8 cellular contexts compared by ENCODE assay signal in genomic region chr11:72433455-72434061, GRCh38. TPM values are rescaled to one million over a fixed set of nuclear protein-coding genes. Genes with fewer than 3 reads are reported as not detected.
DNase-seq lines count a peak whose midpoint lies in the region; ATAC-seq and TF ChIP-seq lines count a peak whose summit lies in the region.

No MANE protein-coding gene starts in this region.

- ATAC-seq in GM18907 (IDR thresholded peaks at IDR 0.05; ENCODE audit: unreplicated experiment) (no peak), HG03520 (IDR thresholded peaks at IDR 0.05; ENCODE audit: unreplicated experiment) (no peak)

- H3K4me1 ChIP-seq in duodenal mucosa (ENCODE audit: control insufficient read depth in 1 of 2, insufficient read depth in 2 of 2, low read length in 2 of 2) (peaks cover 7 to 9% of the 10 kb centered on the region in 2 donors), neural progenitor cell (no peaks in the 10 kb centered on the region)

- H3K9me3 ChIP-seq in duodenal mucosa (ENCODE audit: control insufficient read depth in 1 of 2, low read length in 2 of 2) (no peaks in the 10 kb centered on the region), neural progenitor cell (ENCODE audit: low read depth) (no peaks in the 10 kb centered on the region)

- H3K36me3 ChIP-seq in duodenal mucosa (ENCODE audit: control insufficient read depth in 1 of 2, insufficient read depth in 2 of 2, low read length in 2 of 2) (peaks cover 8 to 11% of the 10 kb centered on the region in 2 donors), neural progenitor cell (no peaks in the 10 kb centered on the region)

- H3K27me3 Mint-ChIP-seq in neural progenitor cell (ENCODE audit: insufficient read depth, low read depth) = no peaks in the 10 kb centered on the region

- no peaks in the 10 kb centered on the region for H3F3A ChIP-seq in neural progenitor cell (ENCODE audit: low read depth)

- peak overlapping the region; percentile 79 for H2AFZ ChIP-seq in neural progenitor cell (replicated peaks)

- peak overlapping the region; percentile 71 for H3K4me2 ChIP-seq in neural progenitor cell

- H3K36me3 Mint-ChIP-seq in neural progenitor cell = no peaks in the 10 kb centered on the region

- H3K27me3 ChIP-seq in duodenal mucosa (ENCODE audit: control insufficient read depth in 1 of 2, insufficient read depth in 2 of 2, low read length in 2 of 2) (no peaks in the 10 kb centered on the region), neural progenitor cell (no peaks in the 10 kb centered on the region)

- H4K20me1 ChIP-seq in neural progenitor cell (ENCODE audit: low read depth) = no peaks in the 10 kb centered on the region

- peak overlapping the region; percentile 87 for H3K4me3 Mint-ChIP-seq in neural progenitor cell

- peaks cover 21% of the 10 kb centered on the region for H3K4me1 Mint-ChIP-seq in neural progenitor cell

- H3K79me2 ChIP-seq in neural progenitor cell (ENCODE audit: low read depth) = no peaks in the 10 kb centered on the region

- H3K9ac ChIP-seq in duodenal mucosa (ENCODE audit: low read depth in 1 of 2, low read length in 2 of 2) (peak overlapping the region; percentile 66 to 85), neural progenitor cell (no peak overlapping the region)

- TF ChIP-seq CTCF in neural progenitor cell (IDR thresholded peaks at IDR 0.05) = no peak

- DNase-seq in NOMO-1 treated with dmso at 0.1 percent for 144 hours (lab: John Stamatoyannopoulos, UW; ENCODE audit: unreplicated experiment) (peak; percentile 31), neural progenitor cell (ENCODE audit: low spot score) (no peak), HK-2 (ENCODE audit: unreplicated experiment) (no peak), pons (ENCODE audit: low spot score) (no peak)

- no peak overlapping the region for H3K27ac ChIP-seq in duodenal mucosa (ENCODE audit: low read depth, low read length)
- H3K27ac ChIP-seq in neural progenitor cell = no peak overlapping the region

- H3K9me3 Mint-ChIP-seq in neural progenitor cell = no peaks in the 10 kb centered on the region

- H3K4me3 ChIP-seq in GM08714 (ENCODE audit: low read length) (peak overlapping the region; percentile 84), duodenal mucosa (ENCODE audit: low read depth in 1 of 2, low read length in 2 of 2) (peak overlapping the region; percentile 74 to 91), neural progenitor cell (peak overlapping the region; percentile 72)

- peak overlapping the region; percentile 10 for H3K27ac Mint-ChIP-seq in neural progenitor cell

RNA-seq across cellular contexts. Expression of gene CLPB, which starts 0.8 kb away (rescaled TPM):
- total RNA-seq in neural progenitor cell (ENCODE audit: low replicate concordance) = 22.5 and 27.5 TPM in 2 replicates
